ENCODE assay signal across 8 cellular contexts in the genomic region with DNA sequence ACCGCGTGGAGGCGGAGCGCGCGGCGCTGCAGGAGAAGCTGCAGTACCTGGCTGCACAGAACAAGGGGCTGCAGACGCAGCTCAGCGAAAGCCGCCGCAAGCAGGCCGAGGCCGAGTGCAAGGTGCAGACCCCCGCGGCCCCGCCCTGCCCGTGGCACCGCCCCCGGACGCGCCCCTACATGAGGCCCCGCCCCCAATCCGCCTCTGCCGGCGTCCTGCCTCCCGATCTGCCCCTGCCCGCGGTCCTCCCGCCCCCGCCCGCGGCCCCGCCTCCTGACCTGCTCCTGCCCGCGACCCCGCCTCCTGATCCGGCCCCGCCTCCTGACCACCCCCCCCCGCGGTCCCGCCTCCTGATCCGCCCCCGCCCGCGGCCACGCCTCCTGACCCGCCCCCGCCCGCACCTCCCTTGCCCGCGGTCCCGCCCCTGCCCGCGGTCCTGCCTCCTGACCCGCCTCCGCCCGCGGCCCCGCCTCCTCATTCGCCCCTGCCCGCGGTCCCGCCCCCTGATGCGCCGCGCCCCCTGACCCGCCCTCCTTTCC. TPM values are rescaled to one million over a fixed set of nuclear protein-coding genes. Genes with fewer than 3 reads are reported as not detected.
A peak's percentile ranks its signal among the peaks of the same experiment; 100 is the strongest.
DNase-seq lines count a peak whose midpoint lies in the region; ATAC-seq and TF ChIP-seq lines count a peak whose summit lies in the region.

No MANE protein-coding gene starts in this region.

- ATAC-seq in HG03571 (IDR thresholded peaks at IDR 0.05; ENCODE audit: unreplicated experiment), result no peak

- DNase-seq in G401 (ENCODE audit: low spot score) (peak; percentile 90), T-helper 22 cell (ENCODE audit: low read depth) (peak; percentile 70), astrocyte of the cerebellum (ENCODE audit: low read depth) (peak; percentile 8), iris pigment epithelial cell (ENCODE audit: low read depth) (peak; percentile 82), Ammon's horn (ENCODE audit: low spot score) (no peak), GOT3 (lab: John Stamatoyannopoulos, UW) (no peak)
- DNase-seq in stimulated activated CD4-positive, alpha-beta T cell treated with anti-CD3 and anti-CD28 coated beads, TNF-alpha, amount 100 ng/mL, for 24 hours (ENCODE audit: low read depth in 3 of 3), result peak; percentile 28 to 79 (median 43)

- no peak for TF ChIP-seq CTCF in astrocyte of the cerebellum (IDR thresholded peaks at IDR 0.05; ENCODE audit: low read depth, low read length, missing control alignments)

- H3K4me3 ChIP-seq in astrocyte of the cerebellum (ENCODE audit: low read depth, low read length), result peak overlapping the region; percentile 21

- in situ Hi-C loops in G401 (cut with HindIII; ENCODE audit: low sequenced_read_pairs) (no loop called here), astrocyte of the cerebellum (cut with HindIII; ENCODE audit: low sequenced_read_pairs) (no loop called here)

RNA-seq across cellular contexts. Expression of a gene that starts 11.7 kb away (rescaled TPM):
- total RNA-seq in G401 (2014; rRNA removed; shearing (Covaris generic)), result 0.03 and 0.49 TPM in 2 replicates

RNA-seq across cellular contexts. Expression of a gene that starts 25.8 kb away (rescaled TPM):
- total RNA-seq in G401 (2014; rRNA removed; shearing (Covaris generic)), result 0.49 TPM in 1 of 2 replicates, not detected in the other

RNA-seq across cellular contexts. Expression of a gene that starts 32.5 kb away (rescaled TPM):
- total RNA-seq in G401 (2014; rRNA removed; shearing (Covaris generic)), result 19.0 and 24.5 TPM in 2 replicates

RNA-seq across cellular contexts. Expression of a gene that starts 41.2 kb away (rescaled TPM):
- 14.2 and 16.2 TPM in 2 replicates for total RNA-seq in G401 (2014; rRNA removed; shearing (Covaris generic))

RNA-seq across cellular contexts. Expression of a gene that starts 52.1 kb away (rescaled TPM):
- not detected in 2 replicates for total RNA-seq in G401 (2014; rRNA removed; shearing (Covaris generic))

Comparison
In these comparisons a context has a peak if more than half of its experiments do, and no peak if none do; other contexts are left out.
1. DNase-seq: peak in G401 (single experiment), T-helper 22 cell (single experiment), astrocyte of the cerebellum (single experiment), iris pigment epithelial cell (single experiment) and stimulated activated CD4-positive, alpha-beta T cell treated with anti-CD3 and anti-CD28 coated beads, TNF-alpha, amount 100 ng/mL, for 24 hours (3 of 3); none in Ammon's horn (single experiment) and GOT3 (single experiment).